In genomic region chr9:3526903-3527652, GRCh38 we compare ENCODE assay signal across 1 cellular context.
TF ChIP-seq lines count a peak whose summit lies in the region.

No MANE protein-coding gene starts in this region.

TF ChIP-seq in H1, 55 proteins besides CTCF, POLR2A, EP300 and RAD21 (continued from another document):
- TF ChIP-seq ATF3 (IDR thresholded peaks at IDR 0.05; ENCODE audit: insufficient read depth, low read depth, low read length) (no peak), ASH2L (IDR thresholded peaks at IDR 0.05; ENCODE audit: low read length) (peak; percentile 2), E2F6 (IDR thresholded peaks at IDR 0.05) (0 out of 2 replicates have a peak, but pooled peaks have one; percentile 56), YY1 (IDR thresholded peaks at IDR 0.05; ENCODE audit: low read depth, low read length) (no peak), JUND (IDR thresholded peaks at IDR 0.05; ENCODE audit: low read length) (no peak), SIX5 (IDR thresholded peaks at IDR 0.05; ENCODE audit: low read depth, low read length) (no peak), GABPA (IDR thresholded peaks at IDR 0.05; ENCODE audit: borderline replicate concordance, insufficient read depth, low read length) (no peak), KDM5A (IDR thresholded peaks at IDR 0.05; ENCODE audit: low read length) (no peak), SIRT6 (IDR thresholded peaks at IDR 0.05; ENCODE audit: low read length) (no peak)
